ENCODE assay signal across 1 cellular context in genomic region chr6:33296797-33297405, GRCh38.
TF ChIP-seq lines count a peak whose summit lies in the region.

No MANE protein-coding gene starts in this region.

TF ChIP-seq in IMR-90, 13 proteins besides CTCF, POLR2A, EP300 and RAD21 (continued from another document):
- TF ChIP-seq CEBPB (IDR thresholded peaks at IDR 0.05; ENCODE audit: low read depth, low read length) (no peak), FOS (IDR thresholded peaks at IDR 0.05; ENCODE audit: low read depth, low read length) (no peak), MXI1 (IDR thresholded peaks at IDR 0.05; ENCODE audit: borderline replicate concordance, low read depth, low read length) (no peak)
TF ChIP-seq in IMR-90: peak in this region for 0.
